3 cellular contexts compared by ENCODE assay signal in genomic region chr2:133794114-133794513, GRCh38.
TF ChIP-seq lines count a peak whose summit lies in the region.

No MANE protein-coding gene starts in this region.

TF ChIP-seq in HepG2, 621 proteins besides CTCF, POLR2A, EP300 and RAD21:
- no peak for TF ChIP-seq HDAC2 (CRISPR knock-in tag; IDR thresholded peaks at IDR 0.05)
- no peak for TF ChIP-seq GATA4 (IDR thresholded peaks at IDR 0.05; ENCODE audit: borderline replicate concordance, low read depth)
- no peak for TF ChIP-seq ZNF343 (CRISPR knock-in tag; IDR thresholded peaks at IDR 0.05)
- TF ChIP-seq PRPF4 (IDR thresholded peaks at IDR 0.05; ENCODE audit: low read depth, low read length, poor library complexity, severe bottlenecking) = no peak
- TF ChIP-seq ZNF615 (CRISPR knock-in tag; IDR thresholded peaks at IDR 0.05; ENCODE audit: borderline replicate concordance) = 0 out of 2 replicates have a peak, but pooled peaks have one; percentile 36
- peak; percentile 76 for TF ChIP-seq MAFF (IDR thresholded peaks at IDR 0.05; ENCODE audit: low read depth, low read length)
- TF ChIP-seq MAFK (conservative IDR thresholded peaks at IDR 0.05 in 1 of 2, IDR thresholded peaks at IDR 0.05 in 1 of 2; ENCODE audit: low read length in 2 of 2) = peak; percentile 79 to 88

TF ChIP-seq in IMR-90, 13 proteins besides CTCF, POLR2A, EP300 and RAD21:
- TF ChIP-seq RCOR1 (IDR thresholded peaks at IDR 0.05; ENCODE audit: insufficient replicate concordance, low read length) (no peak), MAFK (IDR thresholded peaks at IDR 0.05; ENCODE audit: low read depth, low read length) (peak; percentile 76)

TF ChIP-seq in H1, 55 proteins besides CTCF, POLR2A, EP300 and RAD21:
- TF ChIP-seq CBX8 (IDR thresholded peaks at IDR 0.05; ENCODE audit: borderline replicate concordance, low read depth, low read length) (no peak), MAFK (IDR thresholded peaks at IDR 0.05; ENCODE audit: low read depth, low read length) (0 out of 2 replicates have a peak, but pooled peaks have one; percentile 36)
